Comparison of ENCODE assay signal across 28 cellular contexts in genomic region chr6:77094821-77095220, GRCh38.
"Had no signal": no experiment of that assay in that cellular context is flagged by ENCODE, and none has a peak within 500 bp of the region (broad histone marks: within the 10 kb centered on the region; RNA-seq: fewer than 3 reads in every experiment).

No MANE protein-coding gene starts in this region.

- H3K27ac Mint-ChIP-seq: effector memory CD8-positive, alpha-beta T cell; memory B cell; natural killer cell; progenitor cell of endocrine pancreas; stimulated activated naive CD8-positive, alpha-beta T cell treated with anti-CD3 and anti-CD28 coated beads, Interleukin-15, amount 100 ng/mL, for 72 hours; type B pancreatic cell had no signal

- H2AFZ ChIP-seq: parathyroid adenoma had no signal

- H3K36me3 ChIP-seq: esophagus squamous epithelium, heart right ventricle, left ventricle myocardium inferior, lower lobe of right lung, suprapubic skin had no signal

- H3K27me3 Mint-ChIP-seq: effector memory CD8-positive, alpha-beta T cell; memory B cell; stimulated activated naive CD8-positive, alpha-beta T cell treated with anti-CD3 and anti-CD28 coated beads, Interleukin-15, amount 100 ng/mL, for 72 hours; type B pancreatic cell had no signal

- H3K4me2 ChIP-seq: smooth muscle cell had no signal

- H3K27me3 ChIP-seq: esophagus squamous epithelium, heart right ventricle, suprapubic skin had no signal

- H3K27ac ChIP-seq: coronary artery, esophagus squamous epithelium, heart right ventricle, left ventricle myocardium inferior, lower lobe of right lung, parathyroid adenoma, suprapubic skin had no signal

- H3K4me1 Mint-ChIP-seq: memory B cell; natural killer cell; stimulated activated naive CD8-positive, alpha-beta T cell treated with anti-CD3 and anti-CD28 coated beads, Interleukin-15, amount 100 ng/mL, for 72 hours had no signal

- H3K79me2 ChIP-seq: parathyroid adenoma had no signal

- H3K4me3 ChIP-seq: coronary artery, esophagus squamous epithelium, heart right ventricle, left ventricle myocardium inferior, lower lobe of right lung, smooth muscle cell, suprapubic skin had no signal

- DNase-seq: effector memory CD8-positive, alpha-beta T cell; erythroblast; esophagus squamous epithelium; foreskin melanocyte; glutamatergic neuron; heart right ventricle; hippocampal formation; left cardiac atrium; left ventricle myocardium inferior; lower lobe of right lung; natural killer cell; stimulated activated CD4-positive, alpha-beta T cell treated with anti-CD3 and anti-CD28 coated beads, Interleukin-12 subunit alpha, Interleukin-12 subunit beta, amount 100 ng/mL, for 4 hours; stimulated activated CD4-positive, alpha-beta T cell treated with anti-CD3 and anti-CD28 coated beads, Interleukin-1b, Interleukin-23, amount 100 ng/mL, for 48 hours; stimulated activated CD4-positive, alpha-beta T cell treated with anti-CD3 and anti-CD28 coated beads, Interleukin-4, amount 100 ng/mL, for 1 hour; stimulated activated CD8-positive, alpha-beta memory T cell treated with anti-CD3 and anti-CD28 coated beads, Interleukin-4, amount 100 ng/mL, for 48 hours; stimulated activated naive CD4-positive, alpha-beta T cell; stimulated activated naive CD8-positive, alpha-beta T cell treated with anti-CD3 and anti-CD28 coated beads, Interleukin-15, amount 100 ng/mL, for 72 hours had no signal

- H3K4me3 Mint-ChIP-seq: effector memory CD8-positive, alpha-beta T cell; memory B cell; natural killer cell; neural crest cell; stimulated activated naive CD8-positive, alpha-beta T cell treated with anti-CD3 and anti-CD28 coated beads, Interleukin-15, amount 100 ng/mL, for 72 hours; type B pancreatic cell had no signal

- H3K9ac ChIP-seq: parathyroid adenoma had no signal

- H3K9me3 Mint-ChIP-seq: neural crest cell, type B pancreatic cell had no signal

- FAIRE-seq: endometrium, islet of Langerhans had no signal

- H3K4me1 ChIP-seq: esophagus squamous epithelium, heart right ventricle, lower lobe of right lung, parathyroid adenoma, suprapubic skin had no signal

- ATAC-seq: effector memory CD8-positive, alpha-beta T cell; heart right ventricle; left cardiac atrium; lower lobe of right lung; natural killer cell; sciatic nerve; stimulated activated naive CD8-positive, alpha-beta T cell treated with anti-CD3 and anti-CD28 coated beads, Interleukin-15, amount 100 ng/mL, for 72 hours had no signal

- H3K9me3 ChIP-seq: esophagus squamous epithelium, heart right ventricle, left ventricle myocardium inferior, lower lobe of right lung, suprapubic skin had no signal

- H3K36me3 Mint-ChIP-seq: memory B cell, natural killer cell, type B pancreatic cell had no signal
